ENCODE assay signal across 30 cellular contexts in genomic region chr7:92331508-92331907, GRCh38.
"Had no signal": no experiment of that assay in that cellular context is flagged by ENCODE, and none has a peak within 500 bp of the region (broad histone marks: within the 10 kb centered on the region; RNA-seq: fewer than 3 reads in every experiment).

No MANE protein-coding gene starts in this region.

- DNase-seq: naive thymus-derived CD8-positive, alpha-beta T cell; nephron progenitor cell; occipital lobe; ovary; posterior cingulate gyrus; psoas muscle; right cardiac atrium; sigmoid colon; stimulated activated CD4-positive, alpha-beta T cell treated with anti-CD3 and anti-CD28 coated beads, Interleukin-15, amount 100 ng/mL, for 24 hours; stimulated activated CD4-positive, alpha-beta T cell treated with anti-CD3 and anti-CD28 coated beads, Interleukin-2, amount 100 ng/mL, for 24 hours; stimulated activated CD4-positive, alpha-beta T cell treated with anti-CD3 and anti-CD28 coated beads, Interleukin-2, amount 100 ng/mL, for 48 hours; stimulated activated CD4-positive, alpha-beta T cell treated with anti-CD3 and anti-CD28 coated beads, Interleukin-4, amount 100 ng/mL, for 24 hours; stimulated activated naive CD4-positive, alpha-beta T cell; stimulated activated naive CD8-positive, alpha-beta T cell treated with anti-CD3 and anti-CD28 coated beads, Interleukin-15, amount 100 ng/mL, for 72 hours; stimulated activated naive CD8-positive, alpha-beta T cell treated with anti-CD3 and anti-CD28 coated beads, Interleukin-15, Interleukin-2, amounts not matched to agents 100 U/mL and 50 U/mL, for 24 hours; substantia nigra; testis; tibial artery; upper lobe of right lung; uterus had no signal

- H3K4me3 ChIP-seq: ovary, psoas muscle, right lobe of liver, sigmoid colon, suprapubic skin, testis, tibial artery, transverse colon, upper lobe of right lung, uterus had no signal

- H3K36me3 ChIP-seq: ovary, uterus had no signal

- H3K4me1 ChIP-seq: parathyroid adenoma, psoas muscle, right lobe of liver, sigmoid colon, suprapubic skin, testis, tibial artery, transverse colon, upper lobe of right lung, uterus had no signal

- ATAC-seq: naive thymus-derived CD8-positive, alpha-beta T cell; natural killer cell treated with Interleukin-12 subunit alpha and Interleukin-12 subunit beta and Interleukin-15 and Interleukin-18, amount 100 ng/mL, for 72 hours; psoas muscle; right cardiac atrium; stimulated activated memory B cell treated with anti-CD40 and anti-IgM and Interleukin-4, amounts not matched to agents 10 μg/mL and 1 μg/mL and 100 μg/mL, for 72 hours; stimulated activated naive CD8-positive, alpha-beta T cell treated with anti-CD3 and anti-CD28 coated beads, Interleukin-15, amount 100 ng/mL, for 72 hours; stimulated activated naive CD8-positive, alpha-beta T cell treated with anti-CD3 and anti-CD28 coated beads, Interleukin-15, Interleukin-2, amounts not matched to agents 100 U/mL and 50 U/mL, for 24 hours; upper lobe of right lung had no signal

- H3K9me3 ChIP-seq: neutrophil, ovary, psoas muscle, right lobe of liver, sigmoid colon, testis, tibial artery, uterus had no signal

- H3K4me1 Mint-ChIP-seq: nephron progenitor cell; neural crest cell; stimulated activated memory B cell treated with anti-CD40 and anti-IgM and Interleukin-4, amounts not matched to agents 10 μg/mL and 1 μg/mL and 100 μg/mL, for 72 hours; stimulated activated naive CD8-positive, alpha-beta T cell treated with anti-CD3 and anti-CD28 coated beads, Interleukin-15, amount 100 ng/mL, for 72 hours had no signal

- H3K9me3 Mint-ChIP-seq: stimulated activated naive CD8-positive, alpha-beta T cell treated with anti-CD3 and anti-CD28 coated beads, Interleukin-15, amount 100 ng/mL, for 72 hours; type B pancreatic cell had no signal

- H3K4me3 Mint-ChIP-seq: naive thymus-derived CD8-positive, alpha-beta T cell; natural killer cell treated with Interleukin-12 subunit alpha and Interleukin-12 subunit beta and Interleukin-15 and Interleukin-18, amount 100 ng/mL, for 72 hours; nephron progenitor cell; neural crest cell; stimulated activated memory B cell treated with anti-CD40 and anti-IgM and Interleukin-4, amounts not matched to agents 10 μg/mL and 1 μg/mL and 100 μg/mL, for 72 hours; stimulated activated naive CD8-positive, alpha-beta T cell treated with anti-CD3 and anti-CD28 coated beads, Interleukin-15, amount 100 ng/mL, for 72 hours; type B pancreatic cell had no signal

- H3K27ac Mint-ChIP-seq: naive thymus-derived CD8-positive, alpha-beta T cell; natural killer cell treated with Interleukin-12 subunit alpha and Interleukin-12 subunit beta and Interleukin-15 and Interleukin-18, amount 100 ng/mL, for 72 hours; nephron progenitor cell; progenitor cell of endocrine pancreas; stimulated activated memory B cell treated with anti-CD40 and anti-IgM and Interleukin-4, amounts not matched to agents 10 μg/mL and 1 μg/mL and 100 μg/mL, for 72 hours; stimulated activated naive CD8-positive, alpha-beta T cell treated with anti-CD3 and anti-CD28 coated beads, Interleukin-15, amount 100 ng/mL, for 72 hours; type B pancreatic cell had no signal
